ENCODE assay signal across 9 cellular contexts in the genomic region with DNA sequence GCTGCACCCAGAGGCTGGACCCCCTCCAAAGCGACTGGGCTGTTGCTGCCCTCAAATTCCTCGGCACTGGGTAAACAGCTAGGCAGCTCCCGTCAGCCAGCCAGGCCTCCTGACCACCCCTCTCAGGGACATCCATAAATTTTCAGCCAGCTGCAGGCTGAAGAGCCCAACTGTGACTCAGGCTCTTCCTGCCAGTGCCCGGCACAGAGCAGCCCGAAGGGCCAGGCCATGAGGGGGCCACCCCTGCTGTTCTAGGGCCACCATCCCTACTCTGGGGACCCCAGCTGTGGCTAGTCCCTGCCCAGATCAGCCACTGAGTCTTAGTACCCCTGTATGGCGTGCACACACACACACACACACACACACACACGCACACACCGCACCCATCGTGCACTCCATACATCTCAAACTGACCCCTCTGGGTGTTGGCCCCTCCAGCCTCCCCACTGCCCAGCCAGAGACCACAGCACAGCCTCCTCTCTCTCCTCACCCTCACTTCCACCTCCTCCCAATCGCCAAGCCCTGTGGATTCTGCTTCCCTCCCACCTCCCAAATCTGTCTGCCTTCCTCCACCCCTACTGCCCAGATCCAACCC. TPM values are rescaled to one million over a fixed set of nuclear protein-coding genes. Genes with fewer than 3 reads are reported as not detected.
DNase-seq lines count a peak whose midpoint lies in the region; ATAC-seq and TF ChIP-seq lines count a peak whose summit lies in the region.
"Had no signal": no experiment of that assay in that cellular context is flagged by ENCODE, and none has a peak within 500 bp of the region (broad histone marks: within the 10 kb centered on the region; RNA-seq: fewer than 3 reads in every experiment).

No MANE protein-coding gene starts in this region.

- in situ Hi-C loops in gastrocnemius medialis (cut with MboI; ENCODE audit: low sequenced_read_pairs in 4 of 4): no loop called here

- peaks cover 55% of the 10 kb centered on the region for H3F3A ChIP-seq in SU-DHL-6 (ENCODE audit: insufficient read depth)

- H3K27ac ChIP-seq in SU-DHL-6 (ENCODE audit: low read depth, low read length): peak overlapping the region; percentile 90; the same call in 1 of the 2 replicates
- H3K27ac ChIP-seq in right cardiac atrium (ENCODE audit: low read length): no peak overlapping the region
- H3K27ac ChIP-seq in gastrocnemius medialis: peak overlapping the region; percentile 52 to 83 (median 68)

- DNase-seq in EL (peak; percentile 73), right cardiac atrium (peak in 2 of 3 donors; percentile 11 to 66), gastrocnemius medialis (peak; percentile 65 to 74), NCI-H1930 (lab: John Stamatoyannopoulos, UW) (no peak), NCI-H128 (lab: John Stamatoyannopoulos, UW; ENCODE audit: unreplicated experiment) (no peak)
- DNase-seq: activated CD4-positive, CD25-positive, alpha-beta regulatory T cell treated with anti-CD3 and anti-CD28 coated beads, Interleukin-2, amount 50 U/mL, for 72 hours had no signal

- H3K4me3 ChIP-seq in SU-DHL-6 (ENCODE audit: insufficient read depth, low read length, poor library complexity, severe bottlenecking) (no peak overlapping the region), right cardiac atrium (ENCODE audit: low read length) (no peak overlapping the region), gastrocnemius medialis (no peak overlapping the region)

- intact Hi-C loops in right cardiac atrium (cut with DNase I): no loop called here
- intact Hi-C loops in gastrocnemius medialis (cut with DNase I; ENCODE audit: low total_unique reads): no loop called here

- H2AFZ ChIP-seq in SU-DHL-6 (ENCODE audit: low read depth, low read length, severe bottlenecking): no peak overlapping the region

- ATAC-seq in right cardiac atrium (peak; percentile 27 to 38), gastrocnemius medialis (peak; percentile 75 to 90), GM18909 (IDR thresholded peaks at IDR 0.05; ENCODE audit: poor library complexity, unreplicated experiment) (no peak), HG03520 (IDR thresholded peaks at IDR 0.05; ENCODE audit: unreplicated experiment) (no peak)

- TF ChIP-seq POLR2A in gastrocnemius medialis (IDR thresholded peaks at IDR 0.05): peak; percentile 27 to 35

- H4K20me1 ChIP-seq in SU-DHL-6 (ENCODE audit: low read depth, low read length): no peaks in the 10 kb centered on the region

- 73% methylated on average over 10 of the region's 10 CpGs for WGBS in right cardiac atrium

- H3K36me3 ChIP-seq in SU-DHL-6 (ENCODE audit: low read length) (no peaks in the 10 kb centered on the region), gastrocnemius medialis (no peaks in the 10 kb centered on the region)

- H3K9ac ChIP-seq in SU-DHL-6 (ENCODE audit: low read length): no peak overlapping the region

- H3K9me3 ChIP-seq in SU-DHL-6 (ENCODE audit: insufficient read depth, low read length): no peaks in the 10 kb centered on the region
- no peaks in the 10 kb centered on the region for H3K9me3 ChIP-seq in right cardiac atrium (ENCODE audit: control insufficient read depth, low read length)
- no peaks in the 10 kb centered on the region for H3K9me3 ChIP-seq in gastrocnemius medialis

- H3K4me1 ChIP-seq in right cardiac atrium (ENCODE audit: control insufficient read depth, insufficient read depth, low read length) (no peaks in the 10 kb centered on the region), gastrocnemius medialis (peaks cover 10 to 24% of the 10 kb centered on the region in 2 donors)

- H3K4me2 ChIP-seq in SU-DHL-6 (ENCODE audit: low read depth, low read length, poor library complexity, severe bottlenecking): no peak overlapping the region

- TF ChIP-seq CTCF in SU-DHL-6 (IDR thresholded peaks at IDR 0.05; ENCODE audit: insufficient read depth, low read length, poor library complexity, severe bottlenecking): no peak
- no peak for TF ChIP-seq CTCF in gastrocnemius medialis (IDR thresholded peaks at IDR 0.05 in 4 of 5, conservative IDR thresholded peaks at IDR 0.05 in 1 of 5)

- H3K79me2 ChIP-seq in SU-DHL-6 (ENCODE audit: insufficient read depth, low read length): no peaks in the 10 kb centered on the region

- no peaks in the 10 kb centered on the region for H3K27me3 ChIP-seq in SU-DHL-6 (ENCODE audit: low read length)
- no peaks in the 10 kb centered on the region for H3K27me3 ChIP-seq in right cardiac atrium (ENCODE audit: control insufficient read depth, insufficient read depth)
- no peaks in the 10 kb centered on the region for H3K27me3 ChIP-seq in gastrocnemius medialis

- H3K9me2 ChIP-seq in SU-DHL-6 (replicated peaks; ENCODE audit: insufficient read depth, low read length): no peaks in the 10 kb centered on the region

RNA-seq across cellular contexts. Expression of a gene that starts 6.2 kb away (rescaled TPM):
- total RNA-seq in right cardiac atrium (10 to 100 TPM; 25.4 to 55.1 (median 40.5) TPM), gastrocnemius medialis (10 to 100 TPM in 2 of 4 donors, 1 to 10 TPM in 2; 2.3 to 14.8 (median 10.1) TPM)
- 14.4 TPM for polyA plus RNA-seq in right cardiac atrium

RNA-seq across cellular contexts. Expression of a gene that starts 40.4 kb away (rescaled TPM):
- total RNA-seq in right cardiac atrium: not detected
- polyA plus RNA-seq in right cardiac atrium: 0.07 TPM
- total RNA-seq in gastrocnemius medialis: not detected

Comparison
In these comparisons a context has a peak if more than half of its experiments do, and no peak if none do; other contexts are left out.
1. DNase-seq: peak in EL (single experiment), right cardiac atrium (2 of 3) and gastrocnemius medialis (2 of 2); none in NCI-H1930 (0 of 2) and NCI-H128 (single experiment).
2. ATAC-seq: peak in right cardiac atrium (2 of 2) and gastrocnemius medialis (2 of 2); none in GM18909 (single experiment) and HG03520 (single experiment).